ENCODE assay signal across 8 cellular contexts in the genomic region with DNA sequence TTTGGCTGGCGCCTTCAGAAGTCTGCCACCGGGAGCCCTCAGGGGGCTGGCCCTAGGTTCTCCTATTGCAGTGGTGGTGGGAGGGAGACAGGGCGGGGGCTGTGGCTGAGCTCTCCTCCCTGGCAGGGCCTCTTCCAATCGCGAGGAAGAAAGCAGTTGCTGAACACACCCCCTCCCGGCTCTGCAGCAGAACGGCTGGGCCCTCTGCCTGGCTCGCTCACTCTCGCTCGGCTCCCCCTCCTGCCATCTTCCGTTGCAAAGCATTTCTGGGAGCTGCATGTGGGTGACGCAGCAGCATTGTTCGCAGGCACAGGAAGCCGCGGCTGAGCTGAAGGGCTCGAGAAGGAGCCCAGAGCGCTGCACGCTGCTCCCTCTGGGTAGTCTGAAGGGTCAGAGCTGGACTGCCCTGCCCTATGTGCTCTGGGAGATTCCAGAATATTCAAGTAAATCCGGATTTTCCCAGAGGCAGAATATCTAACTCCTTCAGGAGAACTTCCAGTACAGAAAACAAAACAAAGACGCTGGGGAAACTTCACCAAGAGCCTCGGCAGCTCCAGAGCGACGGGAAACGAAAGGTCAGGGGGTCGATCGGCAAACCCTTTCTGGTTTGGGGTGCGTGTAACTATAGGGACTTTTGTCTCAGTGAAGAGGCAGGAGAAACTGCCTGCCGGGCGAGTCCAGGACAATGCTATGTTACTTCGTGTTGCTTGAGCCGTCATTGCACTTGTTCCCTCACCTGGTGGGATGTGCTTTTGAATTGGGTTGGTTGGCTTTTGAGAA. TPM values are rescaled to one million over a fixed set of nuclear protein-coding genes. Genes with fewer than 3 reads are reported as not detected.
DNase-seq lines count a peak whose midpoint lies in the region; ATAC-seq lines count a peak whose summit lies in the region.

No MANE protein-coding gene starts in this region.

- ATAC-seq in GM21360 (IDR thresholded peaks at IDR 0.05; ENCODE audit: unreplicated experiment) (peak; percentile 80), memory B cell (ENCODE audit: low read depth) (peak; percentile 83)
- peak; percentile 82 for ATAC-seq in effector memory CD8-positive, alpha-beta T cell (replicated peaks)

- peaks cover 57% of the 10 kb centered on the region for H3K36me3 Mint-ChIP-seq in effector memory CD8-positive, alpha-beta T cell (ENCODE audit: insufficient read depth)
- peaks cover 27% of the 10 kb centered on the region for H3K36me3 Mint-ChIP-seq in memory B cell

- H3K27ac Mint-ChIP-seq in effector memory CD8-positive, alpha-beta T cell = peak overlapping the region; percentile 100
- H3K27ac Mint-ChIP-seq in memory B cell = peak overlapping the region; percentile 99

- H3K4me1 Mint-ChIP-seq in effector memory CD8-positive, alpha-beta T cell (ENCODE audit: low read depth in 2 of 2) = peaks cover 47 to 56% of the 10 kb centered on the region in 2 donors
- peaks cover 40% of the 10 kb centered on the region for H3K4me1 Mint-ChIP-seq in memory B cell

- H3K27me3 Mint-ChIP-seq in effector memory CD8-positive, alpha-beta T cell = no peaks in the 10 kb centered on the region
- no peaks in the 10 kb centered on the region for H3K27me3 Mint-ChIP-seq in memory B cell

- peak; percentile 91 for DNase-seq in COLO829 (ENCODE audit: low spot score)
- DNase-seq in HT1080 (ENCODE audit: low read depth) = peak; percentile 99
- DNase-seq in NOMO-1 (lab: John Stamatoyannopoulos, UW; ENCODE audit: unreplicated experiment in 2 of 2) = peak; percentile 98 to 99
- DNase-seq in activated CD8-positive, alpha-beta memory T cell treated with anti-CD3 and anti-CD28 coated beads for 48 hours (ENCODE audit: low read depth in 2 of 3, low spot score in 2 of 3) = peak; percentile 59 to 89 (median 85)
- peak; percentile 92 to 95 (median 94) for DNase-seq in effector memory CD8-positive, alpha-beta T cell
- DNase-seq in memory B cell (ENCODE audit: low spot score in 2 of 2) = peak; percentile 85 to 92
- peak; percentile 91 for DNase-seq in stimulated activated CD8-positive, alpha-beta memory T cell treated with anti-CD3 and anti-CD28 coated beads, Interleukin-12 subunit alpha, Interleukin-12 subunit beta, amount 100 ng/mL, for 1 hour (ENCODE audit: low read depth)

- H3K9me3 Mint-ChIP-seq in effector memory CD8-positive, alpha-beta T cell = no peaks in the 10 kb centered on the region
- no peaks in the 10 kb centered on the region for H3K9me3 Mint-ChIP-seq in memory B cell

- H3K4me3 Mint-ChIP-seq in effector memory CD8-positive, alpha-beta T cell = peak overlapping the region; percentile 99 to 100
- peak overlapping the region; percentile 99 for H3K4me3 Mint-ChIP-seq in memory B cell

RNA-seq across cellular contexts. Expression of gene GRK2, which starts 26.3 kb away (rescaled TPM):
- total RNA-seq in HT1080 (2014; rRNA removed; shearing (Covaris generic)) = 42.6 and 51.5 TPM in 2 replicates
- 47.7 and 55.9 TPM in 2 replicates for polyA plus RNA-seq in HT1080 (2015; cell fraction: cytosol; rRNA removed)
- 65.4 and 67.2 TPM in 2 replicates for polyA plus RNA-seq in HT1080 (2015; cell fraction: nucleus; rRNA removed)

RNA-seq across cellular contexts. Expression of gene ANKRD13D, which starts 49.1 kb away (rescaled TPM):
- 26.5 and 27.6 TPM in 2 replicates for total RNA-seq in HT1080 (2014; rRNA removed; shearing (Covaris generic))
- 16.5 and 19.1 TPM in 2 replicates for polyA plus RNA-seq in HT1080 (2015; cell fraction: cytosol; rRNA removed)
- 62.5 and 64.1 TPM in 2 replicates for polyA plus RNA-seq in HT1080 (2015; cell fraction: nucleus; rRNA removed)

Comparison
In these comparisons a context has a peak if more than half of its experiments do, and no peak if none do; other contexts are left out.
1. Peak in every context shown above with its lines: DNase-seq and ATAC-seq.